Comparison of ENCODE assay signal across 19 cellular contexts in the genomic region with DNA sequence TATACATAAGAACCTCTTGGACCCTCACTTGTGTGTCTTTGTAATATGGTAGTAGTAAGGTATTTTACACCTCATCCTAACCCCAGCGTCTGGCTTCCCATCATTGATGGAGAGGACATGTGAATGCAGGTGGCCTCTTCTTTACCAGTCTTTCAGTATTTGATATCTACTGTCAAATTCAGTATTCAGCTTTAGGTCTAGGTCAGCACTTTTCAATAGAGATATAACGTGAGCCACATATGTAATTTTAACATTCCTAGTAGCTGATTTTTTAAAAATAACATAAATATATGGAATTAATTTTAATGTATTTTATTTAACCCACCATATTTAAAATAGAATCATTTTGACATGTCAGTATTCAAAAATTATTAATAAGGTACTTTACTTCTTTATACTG. TPM values are rescaled to one million over a fixed set of nuclear protein-coding genes. Genes with fewer than 3 reads are reported as not detected.
DNase-seq lines count a peak whose midpoint lies in the region; ATAC-seq and TF ChIP-seq lines count a peak whose summit lies in the region.
"Had no signal": no experiment of that assay in that cellular context is flagged by ENCODE, and none has a peak within 500 bp of the region (broad histone marks: within the 10 kb centered on the region; RNA-seq: fewer than 3 reads in every experiment).

No MANE protein-coding gene starts in this region.

- ATAC-seq in GM21390 (IDR thresholded peaks at IDR 0.05; ENCODE audit: unreplicated experiment) (no peak), GM18868 (IDR thresholded peaks at IDR 0.05; ENCODE audit: unreplicated experiment) (no peak)
- ATAC-seq: activated T-cell treated with anti-CD3 and anti-CD28 coated beads, Interleukin-2, amount 50 U/mL, for 4 hours; effector memory CD8-positive, alpha-beta T cell had no signal

- TF ChIP-seq EP300 in suprapubic skin (IDR thresholded peaks at IDR 0.05) = no peak

- H3K36me3 Mint-ChIP-seq in MCF 10A (ENCODE audit: insufficient read depth, unreplicated experiment) (peaks cover 6% of the 10 kb centered on the region), immature natural killer cell (no peaks in the 10 kb centered on the region)

- TF ChIP-seq CTCF in MCF 10A (IDR thresholded peaks at IDR 0.05; ENCODE audit: unreplicated experiment) (no peak), breast epithelium (IDR thresholded peaks at IDR 0.05) (no peak), suprapubic skin (IDR thresholded peaks at IDR 0.05) (no peak)

- no peak overlapping the region for H3K27ac Mint-ChIP-seq in MCF 10A (ENCODE audit: low read depth, unreplicated experiment)
- peak overlapping the region in 1 of 6 donors; percentile 42 for H3K27ac Mint-ChIP-seq in immature natural killer cell
- H3K27ac Mint-ChIP-seq: effector memory CD8-positive, alpha-beta T cell had no signal

- H3K36me3 ChIP-seq in breast epithelium (no peaks in the 10 kb centered on the region), adipocyte (ENCODE audit: control insufficient read depth, insufficient read depth, low read length, severe bottlenecking) (peaks cover 16% of the 10 kb centered on the region), suprapubic skin (no peaks in the 10 kb centered on the region)
- H3K36me3 ChIP-seq: neutrophil, spleen had no signal

- peak overlapping the region; percentile 90 for H3K9ac ChIP-seq in adipocyte (ENCODE audit: low read length)

- WGBS in suprapubic skin = 81% methylated on average over 2 of the region's 2 CpGs

- TF ChIP-seq POLR2A in breast epithelium (IDR thresholded peaks at IDR 0.05) (no peak), suprapubic skin (IDR thresholded peaks at IDR 0.05) (no peak)

- H3K9me3 ChIP-seq in breast epithelium (no peaks in the 10 kb centered on the region), adipocyte (ENCODE audit: control insufficient read depth, low read length) (no peaks in the 10 kb centered on the region), suprapubic skin (no peaks in the 10 kb centered on the region)
- H3K9me3 ChIP-seq: neutrophil, spleen, testis had no signal

- intact Hi-C loops in MCF 10A (cut with micrococcal nuclease) (loop anchor here (10.0 kb wide), 1 partner anchor 1872 kb away; no protein-coding TSS in a partner anchor), breast epithelium (cut with DNase I; ENCODE audit: low total_unique reads) (no loop called here)

- peaks cover 0 to 5% of the 10 kb centered on the region in 2 donors for H3K4me1 ChIP-seq in breast epithelium
- peaks cover 45% of the 10 kb centered on the region for H3K4me1 ChIP-seq in adipocyte (ENCODE audit: control insufficient read depth, insufficient read depth, low read length)
- peaks cover 38% of the 10 kb centered on the region for H3K4me1 ChIP-seq in suprapubic skin

- CTCF ChIA-PET in MCF 10A (lab: Yijun Ruan, JAX) = interaction anchor here (0.5 to 3.2 kb wide), 5 partner anchors 9 to 364 kb away, joined by 3 to 16 read pairs (median 4); no protein-coding TSS in a partner anchor

- H3K4me3 ChIP-seq in breast epithelium = peak overlapping the region in 1 of 3 donors; percentile 52
- H3K4me3 ChIP-seq in adipocyte (ENCODE audit: low read length) = peak overlapping the region; percentile 94
- H3K4me3 ChIP-seq in suprapubic skin = peak overlapping the region; percentile 87
- H3K4me3 ChIP-seq: testis had no signal

- H3K9me3 Mint-ChIP-seq in MCF 10A (ENCODE audit: unreplicated experiment) = no peaks in the 10 kb centered on the region
- peaks cover 0 to 2% (median 0%) of the 10 kb centered on the region in 6 donors for H3K9me3 Mint-ChIP-seq in immature natural killer cell
- H3K9me3 Mint-ChIP-seq: activated T-cell treated with anti-CD3 and anti-CD28 coated beads, Interleukin-2, amount 50 U/mL, for 4 hours; effector memory CD8-positive, alpha-beta T cell had no signal

- H3K27me3 ChIP-seq in breast epithelium = no peaks in the 10 kb centered on the region
- H3K27me3 ChIP-seq in adipocyte (replicated peaks; ENCODE audit: control insufficient read depth, insufficient read depth, low read length) = no peaks in the 10 kb centered on the region
- no peaks in the 10 kb centered on the region for H3K27me3 ChIP-seq in suprapubic skin
- H3K27me3 ChIP-seq: spleen, testis had no signal

- H3K4me1 Mint-ChIP-seq in MCF 10A (ENCODE audit: insufficient read depth, unreplicated experiment) = peaks cover 24% of the 10 kb centered on the region
- H3K4me1 Mint-ChIP-seq in immature natural killer cell = peaks cover 34 to 35% of the 10 kb centered on the region in 2 donors

- H3K4me3 Mint-ChIP-seq in MCF 10A (ENCODE audit: unreplicated experiment) (peak overlapping the region; percentile 85), immature natural killer cell (peak overlapping the region in 3 of 5 donors; percentile 4 to 98 (median 97))

- POLR2A ChIA-PET in MCF 10A (lab: Yijun Ruan, JAX) = interaction anchor here (0.6 to 7.3 kb wide), 4 partner anchors 22 to 1794 kb away, joined by 3 to 139 read pairs (median 3); a partner anchor contains a TSS

- BruUV-seq in MCF 10A (replicated peaks; lab: Mats Ljungman, UMichigan) = no TSS peak

- H3K27me3 Mint-ChIP-seq in MCF 10A (ENCODE audit: insufficient read depth, unreplicated experiment) = no peaks in the 10 kb centered on the region
- H3K27me3 Mint-ChIP-seq in immature natural killer cell (ENCODE audit: low read depth in 3 of 3) = peaks cover 14 to 22% (median 17%) of the 10 kb centered on the region in 3 donors
- H3K27me3 Mint-ChIP-seq: effector memory CD8-positive, alpha-beta T cell had no signal

- no peak for DNase-seq in MCF 10A (ENCODE audit: unreplicated experiment)
- DNase-seq in breast epithelium (ENCODE audit: low spot score in 2 of 2) = no peak
- no peak for DNase-seq in adipocyte (ENCODE audit: low read depth)
- DNase-seq in immature natural killer cell = no peak
- no peak for DNase-seq in suprapubic skin (ENCODE audit: low spot score in 2 of 2)
- DNase-seq in stimulated activated naive CD4-positive, alpha-beta T cell (lab: John Stamatoyannopoulos, UW) = no peak
- DNase-seq: activated CD4-positive, alpha-beta T cell treated with anti-CD3 and anti-CD28 coated beads for 4 hours; activated T-cell treated with anti-CD3 and anti-CD28 coated beads, Interleukin-2, amount 50 U/mL, for 4 hours; anterior cingulate cortex; effector memory CD8-positive, alpha-beta T cell; NCI-H1092 treated with DMSO at 0.1 percent for 48 hours; NCI-H446; PC-9; spleen; T-helper 1 cell; testis had no signal

- H3K27ac ChIP-seq in breast epithelium = no peak overlapping the region
- H3K27ac ChIP-seq in suprapubic skin = no peak overlapping the region
- H3K27ac ChIP-seq: neutrophil, PC-9, testis had no signal

RNA-seq across cellular contexts. Expression of a gene that starts 2.9 kb away (rescaled TPM):
- 33.4 and 34.3 TPM in 2 replicates for total RNA-seq in MCF 10A (2022)
- 10 to 100 TPM; 19.0 to 32.8 (median 20.0) TPM for total RNA-seq in breast epithelium
- 1 to 10 TPM; 2.8 to 5.6 (median 5.5) TPM for polyA plus RNA-seq in immature natural killer cell
- 10 to 100 TPM; 10.6 to 16.0 (median 12.7) TPM for total RNA-seq in suprapubic skin
